Comparison of ENCODE assay signal across 9 cellular contexts in genomic region chr1:167631987-167632680, GRCh38. TPM values are rescaled to one million over a fixed set of nuclear protein-coding genes. Genes with fewer than 3 reads are reported as not detected.
DNase-seq lines count a peak whose midpoint lies in the region; ATAC-seq and TF ChIP-seq lines count a peak whose summit lies in the region.
"Had no signal": no experiment of that assay in that cellular context is flagged by ENCODE, and none has a peak within 500 bp of the region (broad histone marks: within the 10 kb centered on the region; RNA-seq: fewer than 3 reads in every experiment).

No MANE protein-coding gene starts in this region.

- peak overlapping the region; percentile 97 for H3K4me3 Mint-ChIP-seq in activated naive CD4-positive, alpha-beta T cell treated with anti-CD3 and anti-CD28 coated beads, Interleukin-2, amount 10 ng/mL, durations not matched to agents 7 days and 5 days
- H3K4me3 Mint-ChIP-seq in naive thymus-derived CD4-positive, alpha-beta T cell: peak overlapping the region; percentile 82 to 99 (median 95)
- H3K4me3 Mint-ChIP-seq in nephron progenitor cell: no peak overlapping the region

- H3K4me1 ChIP-seq in DOHH2 (ENCODE audit: control insufficient read depth, low read length): peaks cover 90% of the 10 kb centered on the region
- peaks cover 76 to 79% of the 10 kb centered on the region in 2 donors for H3K4me1 ChIP-seq in naive thymus-derived CD4-positive, alpha-beta T cell (ENCODE audit: control insufficient read depth in 2 of 2, insufficient read depth in 2 of 2, low read length in 2 of 2)
- peaks cover 3% of the 10 kb centered on the region for H3K4me1 ChIP-seq in osteoblast (ENCODE audit: insufficient read depth, low read length)

- peak; percentile 34 for ATAC-seq in naive thymus-derived CD4-positive, alpha-beta T cell
- ATAC-seq: Panc1 had no signal

- peaks cover 82% of the 10 kb centered on the region for H3K79me2 ChIP-seq in DOHH2 (ENCODE audit: control insufficient read depth, low read length)
- no peaks in the 10 kb centered on the region for H3K79me2 ChIP-seq in osteoblast (ENCODE audit: insufficient read depth, low read length)

- no peaks in the 10 kb centered on the region for H3K27me3 Mint-ChIP-seq in activated naive CD4-positive, alpha-beta T cell treated with anti-CD3 and anti-CD28 coated beads, Interleukin-2, amount 10 ng/mL, durations not matched to agents 7 days and 5 days
- no peaks in the 10 kb centered on the region for H3K27me3 Mint-ChIP-seq in naive thymus-derived CD4-positive, alpha-beta T cell
- peaks cover 34% of the 10 kb centered on the region for H3K27me3 Mint-ChIP-seq in nephron progenitor cell (ENCODE audit: low read depth, poor library complexity)

- H3K27me3 ChIP-seq in DOHH2 (ENCODE audit: control insufficient read depth, low read length): no peaks in the 10 kb centered on the region
- no peaks in the 10 kb centered on the region for H3K27me3 ChIP-seq in naive thymus-derived CD4-positive, alpha-beta T cell (ENCODE audit: control insufficient read depth in 2 of 2, insufficient read depth in 2 of 2, low read length in 2 of 2)
- H3K27me3 ChIP-seq in osteoblast (ENCODE audit: insufficient read depth, low read length): peaks cover 2% of the 10 kb centered on the region

- H3K36me3 ChIP-seq in DOHH2 (ENCODE audit: control insufficient read depth, low read length) (peaks cover 75% of the 10 kb centered on the region), osteoblast (ENCODE audit: insufficient read depth, low read length) (no peaks in the 10 kb centered on the region)
- peaks cover 4 to 9% (median 5%) of the 10 kb centered on the region in 3 experiments for H3K36me3 ChIP-seq in naive thymus-derived CD4-positive, alpha-beta T cell (ENCODE audit: control insufficient read depth in 2 of 3, insufficient read depth in 3 of 3, low read length in 3 of 3)

- H3K27ac ChIP-seq in DOHH2 (ENCODE audit: low read depth, low read length) (peak overlapping the region; percentile 98), osteoblast (ENCODE audit: low read depth, low read length) (no peak overlapping the region)
- H3K27ac ChIP-seq in naive thymus-derived CD4-positive, alpha-beta T cell (ENCODE audit: low read depth, low read length): peak overlapping the region; percentile 94

- CTCF ChIA-PET in activated naive CD4-positive, alpha-beta T cell treated with anti-CD3 and anti-CD28 coated beads, Interleukin-2, amount 10 ng/mL, durations not matched to agents 7 days and 5 days (lab: Charles Lee): interaction anchor here (1.3 to 12.4 kb wide), 5 partner anchors 15 to 75 kb away, joined by 3 to 236 read pairs (median 9); no protein-coding TSS in a partner anchor
- CTCF ChIA-PET in naive thymus-derived CD4-positive, alpha-beta T cell (lab: Charles Lee): interaction anchor here (0.5 to 9.8 kb wide), 9 partner anchors 14 to 184 kb away, joined by 3 to 283 read pairs (median 4); no protein-coding TSS in a partner anchor

- no peaks in the 10 kb centered on the region for H3K9me3 Mint-ChIP-seq in activated naive CD4-positive, alpha-beta T cell treated with anti-CD3 and anti-CD28 coated beads, Interleukin-2, amount 10 ng/mL, durations not matched to agents 7 days and 5 days
- peaks cover 0 to 5% (median 0%) of the 10 kb centered on the region in 11 donors for H3K9me3 Mint-ChIP-seq in naive thymus-derived CD4-positive, alpha-beta T cell
- no peaks in the 10 kb centered on the region for H3K9me3 Mint-ChIP-seq in nephron progenitor cell

- no peaks in the 10 kb centered on the region for H3K9me2 ChIP-seq in DOHH2 (replicated peaks; ENCODE audit: control insufficient read depth, low read length)

- intact Hi-C loops in naive thymus-derived CD4-positive, alpha-beta T cell (cut with micrococcal nuclease): loop anchor here (1.0 to 10.0 kb wide), 8 partner anchors 15 to 1737 kb away; partner anchors contain the start of genes BLZF1 (in 1 of the 2), CREG1 (in 1 of the 2), DCAF6 (in 1 of the 2) and MPC2 (in 1 of the 2)

- POLR2A ChIA-PET in naive thymus-derived CD4-positive, alpha-beta T cell (lab: Charles Lee): interaction anchor here (0.6 to 16.0 kb wide), 15 partner anchors 10 to 412 kb away, joined by 3 to 276 read pairs (median 4); partner anchors contain the start of genes CD247, CREG1, DCAF6 and MPC2

- in situ Hi-C loops in KBM-7 (cut with MboI; ENCODE audit: low pct_unique_long_range_greater_than_20kb, low sequenced_read_pairs): no loop called here

- TF ChIP-seq CTCF in DOHH2 (IDR thresholded peaks at IDR 0.05; ENCODE audit: low read depth, low read length, poor library complexity, severe bottlenecking) (no peak), nephron progenitor cell (IDR thresholded peaks at IDR 0.05) (no peak), osteoblast (IDR thresholded peaks at IDR 0.05; ENCODE audit: extremely low read depth, low read depth, low read length) (no peak)

- H3K4me3 ChIP-seq in DOHH2 (ENCODE audit: low read length) (peak overlapping the region; percentile 85), osteoblast (ENCODE audit: insufficient read depth, low read length) (no peak overlapping the region)
- H3K4me3 ChIP-seq in naive thymus-derived CD4-positive, alpha-beta T cell (ENCODE audit: low read length): peak overlapping the region; percentile 73

- no peak overlapping the region for H2AFZ ChIP-seq in osteoblast (ENCODE audit: low read length)

- H4K20me1 ChIP-seq in DOHH2 (ENCODE audit: control insufficient read depth, insufficient read depth, low read depth, low read length): peaks cover 36% of the 10 kb centered on the region
- no peaks in the 10 kb centered on the region for H4K20me1 ChIP-seq in osteoblast (ENCODE audit: insufficient read depth, low read length)

- peak overlapping the region; percentile 97 for H3K27ac Mint-ChIP-seq in activated naive CD4-positive, alpha-beta T cell treated with anti-CD3 and anti-CD28 coated beads, Interleukin-2, amount 10 ng/mL, durations not matched to agents 7 days and 5 days
- peak overlapping the region; percentile 85 to 98 (median 93) for H3K27ac Mint-ChIP-seq in naive thymus-derived CD4-positive, alpha-beta T cell
- H3K27ac Mint-ChIP-seq in nephron progenitor cell: no peak overlapping the region

- H3K4me2 ChIP-seq in DOHH2 (ENCODE audit: low read length): peak overlapping the region; percentile 91
- no peak overlapping the region for H3K4me2 ChIP-seq in osteoblast (ENCODE audit: insufficient read depth, low read length)

- DNase-seq in KBM-7 (peak; percentile 83), nephron progenitor cell (no peak), osteoblast (ENCODE audit: insufficient read length, low spot score, missing footprints) (no peak), DMS153 treated with DMSO at 0.1 percent for 48 hours (lab: John Stamatoyannopoulos, UW; ENCODE audit: unreplicated experiment) (no peak), hippocampal formation (lab: John Stamatoyannopoulos, UW) (no peak)
- peak; percentile 66 for DNase-seq in activated naive CD4-positive, alpha-beta T cell treated with anti-CD3 and anti-CD28 coated beads, Interleukin-2, amount 10 ng/mL, durations not matched to agents 7 days and 5 days
- DNase-seq in naive thymus-derived CD4-positive, alpha-beta T cell: peak in 7 of 9 donors; percentile 32 to 46 (median 40)

- peaks cover 79% of the 10 kb centered on the region for H3K4me1 Mint-ChIP-seq in activated naive CD4-positive, alpha-beta T cell treated with anti-CD3 and anti-CD28 coated beads, Interleukin-2, amount 10 ng/mL, durations not matched to agents 7 days and 5 days
- H3K4me1 Mint-ChIP-seq in naive thymus-derived CD4-positive, alpha-beta T cell: peaks cover 69 to 87% (median 80%) of the 10 kb centered on the region in 7 donors
- H3K4me1 Mint-ChIP-seq in nephron progenitor cell: peaks cover 70% of the 10 kb centered on the region

- peaks cover 65% of the 10 kb centered on the region for H3K36me3 Mint-ChIP-seq in activated naive CD4-positive, alpha-beta T cell treated with anti-CD3 and anti-CD28 coated beads, Interleukin-2, amount 10 ng/mL, durations not matched to agents 7 days and 5 days
- peaks cover 10 to 47% (median 18%) of the 10 kb centered on the region in 5 donors for H3K36me3 Mint-ChIP-seq in naive thymus-derived CD4-positive, alpha-beta T cell
- H3K36me3 Mint-ChIP-seq in nephron progenitor cell (ENCODE audit: low read depth): no peaks in the 10 kb centered on the region

- no peaks in the 10 kb centered on the region for H3K9me3 ChIP-seq in DOHH2 (ENCODE audit: control insufficient read depth, insufficient read depth, low read length)
- no peaks in the 10 kb centered on the region for H3K9me3 ChIP-seq in naive thymus-derived CD4-positive, alpha-beta T cell (ENCODE audit: control insufficient read depth in 2 of 3, low read length in 3 of 3)
- H3K9me3 ChIP-seq in osteoblast (ENCODE audit: low read depth, low read length): no peaks in the 10 kb centered on the region

- peaks cover 19% of the 10 kb centered on the region for H3F3A ChIP-seq in DOHH2 (ENCODE audit: control insufficient read depth, insufficient read depth)

RNA-seq across cellular contexts. Expression of gene RCSD1, which starts 2.1 kb away (rescaled TPM):
- 100 to 1,000 TPM in 4 of 5 experiments, 10 to 100 TPM in 1; 75.0 to 153 (median 140) TPM for total RNA-seq in naive thymus-derived CD4-positive, alpha-beta T cell
- 100 to 1,000 TPM in 1 of 2 donors, 10 to 100 TPM in 1; 94.7 to 135 TPM for polyA plus RNA-seq in naive thymus-derived CD4-positive, alpha-beta T cell
- total RNA-seq in osteoblast: under 0.01 and 0.29 TPM in 2 replicates

Comparison
In these comparisons a context has a peak if more than half of its experiments do, and no peak if none do; other contexts are left out.
1. DNase-seq: peak in KBM-7 (single experiment), activated naive CD4-positive, alpha-beta T cell treated with anti-CD3 and anti-CD28 coated beads, Interleukin-2, amount 10 ng/mL, durations not matched to agents 7 days and 5 days (single experiment) and naive thymus-derived CD4-positive, alpha-beta T cell (7 of 9); none in nephron progenitor cell (single experiment), osteoblast (single experiment), DMS153 treated with DMSO at 0.1 percent for 48 hours (single experiment) and hippocampal formation (0 of 2).
2. RNA of gene RCSD1, which starts 2.1 kb away (total RNA-seq): 75.0 to 153 TPM in naive thymus-derived CD4-positive, alpha-beta T cell; under 0.01 to 0.29 TPM in osteoblast; every median in the first group is over 10 times any median in the second.